Comparison of ENCODE assay signal across 8 cellular contexts in genomic region chr7:69928609-69929008, GRCh38.
"Had no signal": no experiment of that assay in that cellular context is flagged by ENCODE, and none has a peak within 500 bp of the region (broad histone marks: within the 10 kb centered on the region; RNA-seq: fewer than 3 reads in every experiment).

No MANE protein-coding gene starts in this region.

- H3K36me3 ChIP-seq: HAP-1 had no signal

- H2AFZ ChIP-seq: GM23248 had no signal

- H3K4me3 ChIP-seq: GM23248, HAP-1, K562 had no signal

- H3K9ac ChIP-seq: GM23248 had no signal

- DNase-seq: GM23248, GOT3, H7 had no signal

- H3K27ac ChIP-seq: GM23248, HL-60 had no signal

- H3K9me3 ChIP-seq: HAP-1 had no signal

- ATAC-seq: HCT116, HepG2, K562 had no signal
